12 cellular contexts compared by ENCODE assay signal in the genomic region with DNA sequence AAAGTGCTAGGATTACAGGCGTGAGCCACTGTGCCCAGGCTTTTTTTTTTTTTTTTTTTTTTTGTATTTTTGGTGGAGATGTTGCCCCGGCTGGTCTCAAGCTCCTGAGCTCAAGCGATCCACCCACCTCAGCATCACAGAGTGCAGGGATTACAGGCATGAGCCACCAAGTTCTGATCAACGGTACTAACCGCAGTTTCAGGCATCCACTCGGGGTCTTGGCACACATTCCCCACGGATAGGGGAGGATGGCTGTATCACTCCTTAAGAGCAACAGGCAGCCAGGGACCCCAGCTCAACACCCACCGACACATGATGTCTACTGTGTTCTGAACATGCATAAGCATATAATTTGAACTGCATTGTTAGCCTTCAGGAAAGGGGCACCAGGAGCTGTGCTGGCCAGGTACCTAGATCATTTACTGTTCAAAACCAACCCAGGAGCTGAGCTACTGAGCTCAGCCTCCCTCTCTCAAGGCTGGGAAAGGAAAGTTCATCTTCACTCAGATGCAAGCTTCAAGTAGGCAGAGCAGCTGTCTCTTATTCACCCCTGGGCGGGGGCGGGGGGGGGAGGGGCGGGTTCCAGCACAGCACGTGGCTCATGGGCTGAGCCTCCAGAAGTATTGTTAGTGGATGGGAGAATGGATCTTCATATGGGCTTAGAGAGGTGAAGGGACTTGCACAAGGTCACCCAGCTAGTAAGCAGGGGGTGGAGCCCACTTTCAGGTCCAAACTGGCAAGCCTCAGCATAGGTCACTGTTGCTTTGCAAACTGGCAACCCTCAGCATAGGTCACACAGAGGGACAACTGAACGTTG. TPM values are rescaled to one million over a fixed set of nuclear protein-coding genes. Genes with fewer than 3 reads are reported as not detected.
DNase-seq lines count a peak whose midpoint lies in the region; ATAC-seq and TF ChIP-seq lines count a peak whose summit lies in the region.
"Had no signal": no experiment of that assay in that cellular context is flagged by ENCODE, and none has a peak within 500 bp of the region (broad histone marks: within the 10 kb centered on the region; RNA-seq: fewer than 3 reads in every experiment).

No MANE protein-coding gene starts in this region.

- H3K4me1 ChIP-seq in effector memory CD4-positive, alpha-beta T cell (ENCODE audit: control insufficient read depth, insufficient read depth, low read length, poor library complexity, severe bottlenecking): peaks cover 91% of the 10 kb centered on the region

- ATAC-seq in left cardiac atrium: no peak
- ATAC-seq in HG02885 (IDR thresholded peaks at IDR 0.05; ENCODE audit: poor library complexity, unreplicated experiment): no peak

- TF ChIP-seq CTCF in RWPE1 (conservative IDR thresholded peaks at IDR 0.05; ENCODE audit: low read depth): no peak

- no peak overlapping the region for H3K4me3 ChIP-seq in effector memory CD4-positive, alpha-beta T cell (ENCODE audit: insufficient read depth, low read depth, low read length, poor library complexity, severe bottlenecking)
- H3K4me3 ChIP-seq: PC-9, upper lobe of left lung had no signal

- DNase-seq in activated CD4-positive, alpha-beta T cell treated with anti-CD3 and anti-CD28 coated beads for 48 hours: peak; percentile 50
- no peak for DNase-seq in activated CD4-positive, alpha-beta T cell treated with anti-CD3 and anti-CD28 coated beads, Interleukin-2, amount 50 U/mL, for 1 hour
- DNase-seq in RWPE1 (ENCODE audit: low spot score) (no peak), COLO829 (ENCODE audit: low spot score) (no peak), left cardiac atrium (no peak)
- no peak for DNase-seq in effector memory CD4-positive, alpha-beta T cell
- DNase-seq in stimulated activated naive CD4-positive, alpha-beta T cell (lab: John Stamatoyannopoulos, UW): peak in 5 of 6 experiments; percentile 19 to 28 (median 23)
- DNase-seq: activated effector memory CD4-positive, alpha-beta T cell treated with Interleukin-2 at 50 U/mL for 16 hours; DND-41; PC-9; upper lobe of left lung had no signal

- 0 out of 2 replicates have a peak overlapping the region, but pooled peaks have one; percentile 8 for H3K27ac ChIP-seq in RWPE1
- H3K27ac ChIP-seq in effector memory CD4-positive, alpha-beta T cell (ENCODE audit: insufficient read depth, low read length, poor library complexity, severe bottlenecking): peak overlapping the region; percentile 54
- H3K27ac ChIP-seq: PC-9 had no signal

- CTCF ChIA-PET in RWPE1 (lab: Yijun Ruan, JAX): interaction anchor here (0.6 to 0.9 kb wide), 2 partner anchors 10 to 122 kb away, joined by 3 to 4 read pairs; no protein-coding TSS in a partner anchor

- POLR2A ChIA-PET in RWPE1 (lab: Yijun Ruan, JAX; ENCODE audit: low non-redundant PET): no interaction called here

- no peaks in the 10 kb centered on the region for H3K36me3 ChIP-seq in effector memory CD4-positive, alpha-beta T cell (ENCODE audit: control insufficient read depth, insufficient read depth, low read length)

- no peaks in the 10 kb centered on the region for H3K9me3 ChIP-seq in effector memory CD4-positive, alpha-beta T cell (ENCODE audit: control insufficient read depth, low read length)
- H3K9me3 ChIP-seq: upper lobe of left lung had no signal

- no peaks in the 10 kb centered on the region for H3K27me3 ChIP-seq in effector memory CD4-positive, alpha-beta T cell (replicated peaks; ENCODE audit: control insufficient read depth, insufficient read depth, low read length, poor library complexity, severe bottlenecking)
- H3K27me3 ChIP-seq: upper lobe of left lung had no signal

- intact Hi-C loops in left cardiac atrium (cut with DNase I): no loop called here

RNA-seq across cellular contexts. Expression of gene CAPZB, which starts 24.6 kb away (rescaled TPM):
- total RNA-seq in left cardiac atrium: 100 to 1,000 TPM; 227 to 254 TPM

Comparison
In these comparisons a context has a peak if more than half of its experiments do, and no peak if none do; other contexts are left out.
1. DNase-seq: peak in activated CD4-positive, alpha-beta T cell treated with anti-CD3 and anti-CD28 coated beads for 48 hours (single experiment) and stimulated activated naive CD4-positive, alpha-beta T cell (5 of 6); none in activated CD4-positive, alpha-beta T cell treated with anti-CD3 and anti-CD28 coated beads, Interleukin-2, amount 50 U/mL, for 1 hour (single experiment), RWPE1 (single experiment), effector memory CD4-positive, alpha-beta T cell (0 of 3), COLO829 (single experiment) and left cardiac atrium (single experiment).